ENCODE assay signal across 13 cellular contexts in genomic region chr12:76073561-76073960, GRCh38. TPM values are rescaled to one million over a fixed set of nuclear protein-coding genes. Genes with fewer than 3 reads are reported as not detected.
A peak's percentile ranks its signal among the peaks of the same experiment; 100 is the strongest.
DNase-seq lines count a peak whose midpoint lies in the region; ATAC-seq and TF ChIP-seq lines count a peak whose summit lies in the region.
"Had no signal": no experiment of that assay in that cellular context is flagged by ENCODE, and none has a peak within 500 bp of the region (broad histone marks: within the 10 kb centered on the region; RNA-seq: fewer than 3 reads in every experiment).

No MANE protein-coding gene starts in this region.

- no peaks in the 10 kb centered on the region for H3F3A ChIP-seq in Loucy (ENCODE audit: low read depth)

- peak overlapping the region; percentile 45 for H3K27ac Mint-ChIP-seq in activated CD4-positive, alpha-beta T cell treated with anti-CD3 and anti-CD28 coated beads for 36 hours
- H3K27ac Mint-ChIP-seq in memory B cell = peak overlapping the region; percentile 4

- no peak overlapping the region for H3K9ac ChIP-seq in Loucy (ENCODE audit: low read depth, low read length, poor library complexity, severe bottlenecking)
- H3K9ac ChIP-seq: BLaER1 had no signal

- H3K27me3 ChIP-seq in Loucy (ENCODE audit: insufficient read depth, low read length, poor library complexity, severe bottlenecking) = no peaks in the 10 kb centered on the region
- H3K27me3 ChIP-seq: BLaER1 had no signal

- no peaks in the 10 kb centered on the region for H3K9me2 ChIP-seq in Loucy (replicated peaks; ENCODE audit: low read depth, low read length)

- H3K27me3 Mint-ChIP-seq in activated CD4-positive, alpha-beta T cell treated with anti-CD3 and anti-CD28 coated beads for 36 hours = no peaks in the 10 kb centered on the region
- no peaks in the 10 kb centered on the region for H3K27me3 Mint-ChIP-seq in memory B cell
- H3K27me3 Mint-ChIP-seq: CD8-positive, alpha-beta memory T cell had no signal

- intact Hi-C loops in activated CD4-positive, alpha-beta T cell treated with anti-CD3 and anti-CD28 coated beads for 36 hours (cut with DNase I, micrococcal nuclease) = no loop called here
- intact Hi-C loops in Right ventricle myocardium superior (cut with DNase I) (no loop called here), Right ventricle myocardium inferior (cut with DNase I) (loop anchor here (10.0 kb wide), 1 partner anchor 679 kb away; the partner anchor contains the start of gene GLIPR1L2)

- DNase-seq in activated CD4-positive, alpha-beta T cell treated with anti-CD3 and anti-CD28 coated beads for 36 hours = no peak
- no peak for DNase-seq in activated CD4-positive, alpha-beta T cell treated with anti-CD3 and anti-CD28 coated beads, Interleukin-2, amount 50 U/mL, for 4 hours
- DNase-seq in Right ventricle myocardium superior (no peak), Right ventricle myocardium inferior (ENCODE audit: missing footprints) (no peak), memory B cell (ENCODE audit: low spot score in 2 of 2) (no peak), SIG-M5 treated with dmso at 0.1 percent for 504 hours (lab: John Stamatoyannopoulos, UW; ENCODE audit: unreplicated experiment) (no peak), cerebellum (ENCODE audit: low spot score) (no peak)
- DNase-seq: CD8-positive, alpha-beta memory T cell; DMS53; GF-D8 had no signal

- H3K36me3 ChIP-seq in Loucy (ENCODE audit: insufficient read depth, low read length) = peaks cover 47% of the 10 kb centered on the region

- no peak overlapping the region for H3K4me3 Mint-ChIP-seq in activated CD4-positive, alpha-beta T cell treated with anti-CD3 and anti-CD28 coated beads for 36 hours
- no peak overlapping the region for H3K4me3 Mint-ChIP-seq in memory B cell

- peaks cover 100% of the 10 kb centered on the region for H3K79me2 ChIP-seq in Loucy (ENCODE audit: insufficient read depth, low read length)

- no peak for ATAC-seq in activated CD4-positive, alpha-beta T cell treated with anti-CD3 and anti-CD28 coated beads for 36 hours
- ATAC-seq in Right ventricle myocardium superior (ENCODE audit: poor library complexity) (peak; percentile 43), Right ventricle myocardium inferior (no peak), memory B cell (ENCODE audit: low read depth) (no peak)

- no peak overlapping the region for H2AFZ ChIP-seq in Loucy (ENCODE audit: low read length)

- H3K4me2 ChIP-seq in Loucy (ENCODE audit: low read depth, low read length, poor library complexity, severe bottlenecking) = peak overlapping the region; percentile 37
- H3K4me2 ChIP-seq: BLaER1 had no signal

- peak overlapping the region; percentile 2 for H3K4me3 ChIP-seq in Loucy (ENCODE audit: low read length, poor library complexity, severe bottlenecking)
- H3K4me3 ChIP-seq: BLaER1, HAP-1 had no signal

- POLR2A ChIA-PET in activated CD4-positive, alpha-beta T cell treated with anti-CD3 and anti-CD28 coated beads for 36 hours (lab: Charles Lee) = no interaction called here

- H3K4me1 Mint-ChIP-seq in activated CD4-positive, alpha-beta T cell treated with anti-CD3 and anti-CD28 coated beads for 36 hours = peaks cover 75% of the 10 kb centered on the region
- peaks cover 44% of the 10 kb centered on the region for H3K4me1 Mint-ChIP-seq in memory B cell

- peaks cover 99% of the 10 kb centered on the region for H4K20me1 ChIP-seq in Loucy (ENCODE audit: insufficient read depth, low read length, poor library complexity, severe bottlenecking)

- TF ChIP-seq CTCF in Loucy (conservative IDR thresholded peaks at IDR 0.05; ENCODE audit: low read length) = no peak

- H3K4me1 ChIP-seq in Loucy (ENCODE audit: insufficient read depth, low read length, poor library complexity, severe bottlenecking) = peaks cover 62% of the 10 kb centered on the region

- peaks cover 74% of the 10 kb centered on the region for H3K36me3 Mint-ChIP-seq in activated CD4-positive, alpha-beta T cell treated with anti-CD3 and anti-CD28 coated beads for 36 hours (ENCODE audit: low read depth)
- peaks cover 32% of the 10 kb centered on the region for H3K36me3 Mint-ChIP-seq in memory B cell

- H3K9me3 ChIP-seq in Loucy (ENCODE audit: insufficient read depth, low read depth, low read length) = no peaks in the 10 kb centered on the region
- H3K9me3 ChIP-seq: HAP-1 had no signal

- H3K9me3 Mint-ChIP-seq in activated CD4-positive, alpha-beta T cell treated with anti-CD3 and anti-CD28 coated beads for 36 hours (ENCODE audit: low read depth) = peaks cover under 1% of the 10 kb centered on the region
- no peaks in the 10 kb centered on the region for H3K9me3 Mint-ChIP-seq in memory B cell

- CTCF ChIA-PET in activated CD4-positive, alpha-beta T cell treated with anti-CD3 and anti-CD28 coated beads for 36 hours (lab: Charles Lee) = interaction anchor here (1.5 kb wide), 1 partner anchor 28 kb away, joined by 3 read pairs; no protein-coding TSS in a partner anchor

RNA-seq across cellular contexts. Expression of gene NAP1L1, which starts 10.9 kb away (rescaled TPM):
- total RNA-seq in activated CD4-positive, alpha-beta T cell treated with anti-CD3 and anti-CD28 coated beads for 36 hours = 1,000 to 10,000 TPM in 1 of 2 experiments, 100 to 1,000 TPM in 1; 959 to 1,004 TPM
- total RNA-seq in Right ventricle myocardium superior (263 TPM), Right ventricle myocardium inferior (267 TPM), cerebellum (217 TPM)

RNA-seq across cellular contexts. Expression of gene PHLDA1, which starts 42.0 kb away (rescaled TPM):
- total RNA-seq in activated CD4-positive, alpha-beta T cell treated with anti-CD3 and anti-CD28 coated beads for 36 hours = 10 to 100 TPM; 12.3 to 14.3 TPM
- total RNA-seq in Right ventricle myocardium superior (6.6 TPM), Right ventricle myocardium inferior (4.0 TPM), cerebellum (20.3 TPM)
